Comparison of ENCODE assay signal across 26 cellular contexts in genomic region chr16:23755484-23755809, GRCh38. TPM values are rescaled to one million over a fixed set of nuclear protein-coding genes. Genes with fewer than 3 reads are reported as not detected.
DNase-seq lines count a peak whose midpoint lies in the region; ATAC-seq and TF ChIP-seq lines count a peak whose summit lies in the region.
"Had no signal": no experiment of that assay in that cellular context is flagged by ENCODE, and none has a peak within 500 bp of the region (broad histone marks: within the 10 kb centered on the region; RNA-seq: fewer than 3 reads in every experiment).

No MANE protein-coding gene starts in this region.

- H3K4me1 ChIP-seq in rectal smooth muscle tissue (ENCODE audit: control insufficient read depth, insufficient read depth, low read length), result no peaks in the 10 kb centered on the region
- H3K4me1 ChIP-seq: breast epithelium, gastrocnemius medialis had no signal

- H3K27me3 Mint-ChIP-seq in Calu3 (ENCODE audit: unreplicated experiment) (peaks cover 52% of the 10 kb centered on the region), T-helper 17 cell (peaks cover 73% of the 10 kb centered on the region)

- H3K27ac ChIP-seq in rectal smooth muscle tissue (ENCODE audit: low read depth, low read length), result no peak overlapping the region
- H3K27ac ChIP-seq: breast epithelium, esophagus squamous epithelium, gastrocnemius medialis, hepatocyte, sigmoid colon had no signal

- CTCF ChIA-PET in Calu3 (lab: Charles Lee), result interaction anchor here (0.6 kb wide), 1 partner anchor 14 kb away, joined by 3 read pairs; no protein-coding TSS in a partner anchor

- H3K4me3 ChIP-seq in iPS-18c (ENCODE audit: insufficient read depth, low read depth, low read length), result peak overlapping the region; percentile 59; the same call in 1 of the 2 replicates
- H3K4me3 ChIP-seq in rectal smooth muscle tissue (ENCODE audit: low read length), result peak overlapping the region; percentile 61
- no peak overlapping the region for H3K4me3 ChIP-seq in foreskin fibroblast (ENCODE audit: low read depth in 1 of 2, low read length in 2 of 2)
- H3K4me3 ChIP-seq: hepatocyte had no signal

- no TSS peak for BruUV-seq in Calu3 (replicated peaks; lab: Mats Ljungman, UMichigan)

- TF ChIP-seq CTCF in Calu3 (IDR thresholded peaks at IDR 0.05; ENCODE audit: unreplicated experiment) (no peak), foreskin fibroblast (IDR thresholded peaks at IDR 0.05; ENCODE audit: low read depth, low read length) (no peak)

- H3K36me3 Mint-ChIP-seq in Calu3 (ENCODE audit: insufficient read depth, unreplicated experiment) (no peaks in the 10 kb centered on the region), T-helper 17 cell (ENCODE audit: low read depth) (peaks cover 11% of the 10 kb centered on the region)
- H3K36me3 Mint-ChIP-seq: CD8-positive, alpha-beta T cell had no signal

- H3K4me1 Mint-ChIP-seq in Calu3 (ENCODE audit: low read depth, unreplicated experiment) (no peaks in the 10 kb centered on the region), T-helper 17 cell (no peaks in the 10 kb centered on the region)
- H3K4me1 Mint-ChIP-seq: activated CD4-positive, alpha-beta T cell treated with anti-CD3 and anti-CD28 coated beads, Interleukin-2, amount 10 ng/mL, durations not matched to agents 7 days and 5 days; neural crest cell had no signal

- H3K27me3 ChIP-seq in rectal smooth muscle tissue (ENCODE audit: control insufficient read depth, insufficient read depth, low read length), result peaks cover 17% of the 10 kb centered on the region

- H3K27ac Mint-ChIP-seq in Calu3 (ENCODE audit: unreplicated experiment) (no peak overlapping the region), T-helper 17 cell (no peak overlapping the region)
- H3K27ac Mint-ChIP-seq: activated CD4-positive, alpha-beta T cell treated with anti-CD3 and anti-CD28 coated beads, Interleukin-2, amount 10 ng/mL, durations not matched to agents 7 days and 5 days; CD8-positive, alpha-beta T cell had no signal

- DNase-seq in Calu3, result no peak
- DNase-seq in T-helper 17 cell, result no peak
- DNase-seq in midbrain (lab: John Stamatoyannopoulos, UW), result no peak
- no peak for DNase-seq in hypothalamus (lab: John Stamatoyannopoulos, UW)
- no peak for DNase-seq in foreskin fibroblast
- DNase-seq: activated CD4-positive, alpha-beta T cell treated with anti-CD3 and anti-CD28 coated beads, Interleukin-2, amount 10 ng/mL, durations not matched to agents 7 days and 5 days; activated naive CD4-positive, alpha-beta T cell treated with Interleukin-2 at 50 U/mL for 16 hours; activated T-cell treated with anti-CD3 and anti-CD28 coated beads, Interleukin-2, amount 50 U/mL, for 48 hours; CD8-positive, alpha-beta T cell; esophagus squamous epithelium; gastrocnemius medialis; KBM-7; NCI-H1105; NCI-H1930; NCI-H526 treated with DMSO at 0.1 percent for 48 hours; sigmoid colon; stimulated activated CD4-positive, alpha-beta T cell treated with anti-CD3 and anti-CD28 coated beads, Interleukin-15, amount 100 ng/mL, for 24 hours had no signal

- peak overlapping the region; percentile 4 for H3K4me3 Mint-ChIP-seq in Calu3 (ENCODE audit: low read depth, unreplicated experiment)
- peak overlapping the region; percentile 52 for H3K4me3 Mint-ChIP-seq in T-helper 17 cell
- H3K4me3 Mint-ChIP-seq: activated CD4-positive, alpha-beta T cell treated with anti-CD3 and anti-CD28 coated beads, Interleukin-2, amount 10 ng/mL, durations not matched to agents 7 days and 5 days; CD8-positive, alpha-beta T cell; neural crest cell had no signal

- ATAC-seq in T-helper 17 cell (no peak), GM21360 (IDR thresholded peaks at IDR 0.05; ENCODE audit: unreplicated experiment) (no peak)
- ATAC-seq: CD8-positive, alpha-beta T cell; gastrocnemius medialis; stimulated activated naive CD8-positive, alpha-beta T cell treated with anti-CD3 and anti-CD28 coated beads, Interleukin-15, Interleukin-2, amounts not matched to agents 100 U/mL and 50 U/mL, for 24 hours had no signal

- no peaks in the 10 kb centered on the region for H3K36me3 ChIP-seq in rectal smooth muscle tissue (ENCODE audit: control insufficient read depth, insufficient read depth, low read length)
- H3K36me3 ChIP-seq: breast epithelium, esophagus squamous epithelium, gastrocnemius medialis, sigmoid colon had no signal

- H3K9ac ChIP-seq in rectal smooth muscle tissue (ENCODE audit: low read length), result no peak overlapping the region

- intact Hi-C loops in Calu3 (cut with micrococcal nuclease; ENCODE audit: unreplicated experiment), result no loop called here

- H3K9me3 ChIP-seq in T-helper 17 cell (ENCODE audit: control insufficient read depth, low read length, poor library complexity, severe bottlenecking) (no peaks in the 10 kb centered on the region), iPS-18c (ENCODE audit: control insufficient read depth, insufficient read depth, low read length) (peaks cover 2% of the 10 kb centered on the region)
- H3K9me3 ChIP-seq: esophagus squamous epithelium, gastrocnemius medialis, sigmoid colon had no signal

- H3K9me3 Mint-ChIP-seq in Calu3 (ENCODE audit: low read depth, unreplicated experiment), result no peaks in the 10 kb centered on the region
- H3K9me3 Mint-ChIP-seq: activated CD4-positive, alpha-beta T cell treated with anti-CD3 and anti-CD28 coated beads, Interleukin-2, amount 10 ng/mL, durations not matched to agents 7 days and 5 days; CD8-positive, alpha-beta T cell had no signal

RNA-seq across cellular contexts. Expression of gene CHP2, which starts 0.6 kb away (rescaled TPM):
- total RNA-seq in Calu3 (2022), result not detected in 2 replicates
- not detected for total RNA-seq in T-helper 17 cell
- total RNA-seq: activated CD4-positive, alpha-beta T cell treated with anti-CD3 and anti-CD28 coated beads, Interleukin-2, amount 10 ng/mL, durations not matched to agents 7 days and 5 days; CD8-positive, alpha-beta T cell; liver; MCF 10A; neural crest cell had no signal

RNA-seq across cellular contexts. Expression of gene ERN2, which starts 42.4 kb away (rescaled TPM):
- total RNA-seq in Calu3 (2022) (3.2 and 9.3 TPM in 2 replicates), T-helper 17 cell (not detected)
- total RNA-seq: activated CD4-positive, alpha-beta T cell treated with anti-CD3 and anti-CD28 coated beads, Interleukin-2, amount 10 ng/mL, durations not matched to agents 7 days and 5 days; CD8-positive, alpha-beta T cell; MCF 10A; neural crest cell had no signal

Comparison
In these comparisons a context has a peak if more than half of its experiments do, and no peak if none do; other contexts are left out.
1. H3K4me3 ChIP-seq: peak in iPS-18c (single experiment) and rectal smooth muscle tissue (single experiment); none in foreskin fibroblast (0 of 2).